Comparison of ENCODE assay signal across 27 cellular contexts in genomic region chr6:145899915-145900569, GRCh38.
"Had no signal": no experiment of that assay in that cellular context is flagged by ENCODE, and none has a peak within 500 bp of the region (broad histone marks: within the 10 kb centered on the region; RNA-seq: fewer than 3 reads in every experiment).

No MANE protein-coding gene starts in this region.

- ATAC-seq: lower lobe of right lung; natural killer cell treated with Interleukin-12 subunit alpha and Interleukin-12 subunit beta and Interleukin-15 and Interleukin-18, amount 100 ng/mL, for 72 hours; right lobe of liver; stimulated activated naive B cell treated with anti-CD40 and anti-IgM and Interleukin-4, amounts not matched to agents 10 μg/mL and 1 μg/mL and 100 μg/mL, for 72 hours; stimulated activated naive CD8-positive, alpha-beta T cell treated with anti-CD3 and anti-CD28 coated beads, Interleukin-15, Interleukin-2, amounts not matched to agents 100 U/mL and 50 U/mL, for 24 hours had no signal

- H3K27me3 Mint-ChIP-seq: naive B cell; natural killer cell treated with Interleukin-12 subunit alpha and Interleukin-12 subunit beta and Interleukin-15 and Interleukin-18, amount 100 ng/mL, for 72 hours; stimulated activated naive B cell treated with anti-CD40 and anti-IgM and Interleukin-4, amounts not matched to agents 10 μg/mL and 1 μg/mL and 100 μg/mL, for 72 hours had no signal

- H3K4me3 ChIP-seq: heart left ventricle, lower lobe of right lung, ovary, prostate gland, right lobe of liver, skin epidermis, stomach, testis, thyroid gland, transverse colon, upper lobe of left lung, vagina had no signal

- H3K27ac ChIP-seq: lower lobe of right lung, ovary, prostate gland, right lobe of liver, skin epidermis, stomach, testis, thyroid gland, transverse colon, upper lobe of left lung, vagina had no signal

- H3K4me1 ChIP-seq: lower lobe of right lung, prostate gland, testis, thyroid gland, vagina had no signal

- H3K36me3 ChIP-seq: ovary, prostate gland, right lobe of liver, thyroid gland had no signal

- H3K4me3 Mint-ChIP-seq: immature natural killer cell; naive B cell; natural killer cell treated with Interleukin-12 subunit alpha and Interleukin-12 subunit beta and Interleukin-15 and Interleukin-18, amount 100 ng/mL, for 72 hours; stimulated activated naive B cell treated with anti-CD40 and anti-IgM and Interleukin-4, amounts not matched to agents 10 μg/mL and 1 μg/mL and 100 μg/mL, for 72 hours had no signal

- H3K27me3 ChIP-seq: heart left ventricle, ovary, right lobe of liver, stomach, testis, thyroid gland, transverse colon, upper lobe of left lung, vagina had no signal

- H3K9me3 ChIP-seq: ovary, prostate gland, testis, thyroid gland had no signal

- H3K27ac Mint-ChIP-seq: immature natural killer cell; natural killer cell treated with Interleukin-12 subunit alpha and Interleukin-12 subunit beta and Interleukin-15 and Interleukin-18, amount 100 ng/mL, for 72 hours; stimulated activated naive B cell treated with anti-CD40 and anti-IgM and Interleukin-4, amounts not matched to agents 10 μg/mL and 1 μg/mL and 100 μg/mL, for 72 hours had no signal

- FAIRE-seq: islet of Langerhans, kidney had no signal

- H3K9me3 Mint-ChIP-seq: natural killer cell treated with Interleukin-12 subunit alpha and Interleukin-12 subunit beta and Interleukin-15 and Interleukin-18, amount 100 ng/mL, for 72 hours had no signal

- DNase-seq: heart left ventricle; hypothalamus; immature natural killer cell; kidney; lower lobe of right lung; mammary epithelial cell; mesenchymal stem cell; naive B cell; ovary; posterior cingulate gyrus; right lobe of liver; stimulated activated CD4-positive, alpha-beta T cell treated with anti-CD3 and anti-CD28 coated beads, Interleukin-12 subunit alpha, Interleukin-12 subunit beta, amount 100 ng/mL, for 4 hours; stimulated activated CD4-positive, alpha-beta T cell treated with anti-CD3 and anti-CD28 coated beads, Interleukin-15, amount 100 ng/mL, for 24 hours; stimulated activated CD4-positive, alpha-beta T cell treated with anti-CD3 and anti-CD28 coated beads, Interleukin-2, amount 100 ng/mL, for 24 hours; stimulated activated CD4-positive, alpha-beta T cell treated with anti-CD3 and anti-CD28 coated beads, Interleukin-4, amount 100 ng/mL, for 1 hour; stimulated activated naive B cell treated with anti-CD40 and anti-IgM and Interleukin-4, amounts not matched to agents 10 μg/mL and 1 μg/mL and 100 μg/mL, for 72 hours; stimulated activated naive CD8-positive, alpha-beta T cell treated with anti-CD3 and anti-CD28 coated beads, Interleukin-15, Interleukin-2, amounts not matched to agents 100 U/mL and 50 U/mL, for 24 hours; stomach; testis; thyroid gland; transverse colon; upper lobe of left lung had no signal
